In the genomic region with DNA sequence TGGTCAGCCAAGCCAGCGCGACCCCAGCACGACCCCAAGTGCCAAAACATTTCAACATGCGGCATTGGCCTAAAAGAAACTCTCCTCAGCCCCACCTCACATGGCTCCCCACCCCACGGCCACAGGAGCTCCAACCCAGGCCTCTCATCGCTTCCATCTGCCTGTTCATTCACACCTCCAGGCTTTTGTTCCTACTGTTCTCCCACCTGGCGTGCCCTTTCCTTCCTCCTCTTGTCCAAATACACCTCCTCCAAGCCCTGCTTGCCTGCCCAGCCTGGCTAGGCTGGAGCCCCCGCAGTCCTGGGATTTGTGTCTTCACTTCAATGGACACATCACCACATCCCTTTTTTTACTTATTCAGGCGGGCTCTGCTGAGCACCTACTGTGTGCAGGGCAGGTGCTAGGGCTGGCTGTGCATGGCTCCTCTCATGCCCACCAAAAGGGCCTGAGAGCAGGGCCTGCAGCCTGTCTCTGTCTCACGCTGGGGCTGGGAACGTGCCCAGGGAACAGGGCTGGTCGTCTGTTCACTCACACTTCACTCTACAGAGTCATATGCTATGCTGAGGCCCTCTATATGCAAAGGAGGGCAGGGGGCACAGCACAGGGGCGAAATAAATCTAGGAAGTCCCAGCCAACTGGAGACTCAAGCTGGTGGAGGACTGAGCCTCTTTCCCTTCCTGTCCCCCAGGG, we compare ENCODE assay signal across 18 cellular contexts.
"Had no signal": no experiment of that assay in that cellular context is flagged by ENCODE, and none has a peak within 500 bp of the region (broad histone marks: within the 10 kb centered on the region; RNA-seq: fewer than 3 reads in every experiment).

No MANE protein-coding gene starts in this region.

- DNase-seq: activated B cell treated with CpG ODN at 0.5 μM for 24 hours; activated CD4-positive, alpha-beta T cell treated with anti-CD3 and anti-CD28 coated beads for 48 hours; activated CD8-positive, alpha-beta memory T cell treated with anti-CD3 and anti-CD28 coated beads, Interleukin-2, amount 50 U/mL, for 4 hours; activated CD8-positive, alpha-beta T cell treated with anti-CD3 and anti-CD28 coated beads, Interleukin-2, amount 10 ng/mL, durations not matched to agents 7 days and 5 days; activated gamma-delta T cell treated with Interleukin-2 at 50 U/mL for 16 hours; activated T-cell treated with anti-CD3 and anti-CD28 coated beads, Interleukin-2, amount 50 U/mL, for 72 hours; amniotic stem cell; body of pancreas; central memory CD4-positive, alpha-beta T cell; effector memory CD4-positive, alpha-beta T cell; foreskin keratinocyte; left ventricle myocardium superior; mesendoderm; natural killer cell; nucleus accumbens; posterior cingulate gyrus; retina; stimulated activated CD4-positive, alpha-beta T cell treated with anti-CD3 and anti-CD28 coated beads, Interleukin-2, amount 100 ng/mL, for 48 hours had no signal
